Comparison of ENCODE assay signal across 14 cellular contexts in genomic region chr18:68316636-68317035, GRCh38.
DNase-seq lines count a peak whose midpoint lies in the region; ATAC-seq and TF ChIP-seq lines count a peak whose summit lies in the region.
"Had no signal": no experiment of that assay in that cellular context is flagged by ENCODE, and none has a peak within 500 bp of the region (broad histone marks: within the 10 kb centered on the region; RNA-seq: fewer than 3 reads in every experiment).

No MANE protein-coding gene starts in this region.

- DNase-seq in ELR (ENCODE audit: low read depth) (peak; percentile 69), PC-3 (no peak), epithelial cell of proximal tubule (ENCODE audit: low read depth) (no peak), renal cortical epithelial cell (ENCODE audit: low read depth) (peak; percentile 25), NCI-H1417 (lab: John Stamatoyannopoulos, UW) (no peak), MM.1S (no peak), NCI-H2107 (lab: John Stamatoyannopoulos, UW) (no peak)
- DNase-seq: activated T-cell treated with anti-CD3 and anti-CD28 coated beads, Interleukin-2, amount 50 U/mL, for 1 hour; central memory CD4-positive, alpha-beta T cell; gastrocnemius medialis; NCI-H1436 treated with DMSO at 0.1 percent for 48 hours; psoas muscle; RPMI8226; upper lobe of left lung had no signal

- H2AFZ ChIP-seq in PC-3 (ENCODE audit: low read length), result peak overlapping the region; percentile 5
- no peak overlapping the region for H2AFZ ChIP-seq in MM.1S (ENCODE audit: low read length)

- H3K27me3 ChIP-seq in PC-3 (ENCODE audit: low read length) (no peaks in the 10 kb centered on the region), MM.1S (replicated peaks; ENCODE audit: insufficient read depth, low read length) (no peaks in the 10 kb centered on the region)
- H3K27me3 ChIP-seq: gastrocnemius medialis, upper lobe of left lung had no signal

- H3K9me2 ChIP-seq in PC-3 (replicated peaks; ENCODE audit: low read length) (no peaks in the 10 kb centered on the region), MM.1S (replicated peaks; ENCODE audit: insufficient read depth, low read length) (no peaks in the 10 kb centered on the region)

- H3K9me3 ChIP-seq in PC-3 (ENCODE audit: low read length), result no peaks in the 10 kb centered on the region
- no peaks in the 10 kb centered on the region for H3K9me3 ChIP-seq in MM.1S (replicated peaks; ENCODE audit: insufficient read depth, low read length)
- H3K9me3 ChIP-seq: gastrocnemius medialis, psoas muscle, upper lobe of left lung had no signal

- H3K4me2 ChIP-seq in PC-3 (ENCODE audit: low read length) (peak overlapping the region; percentile 48), MM.1S (ENCODE audit: low read depth, low read length) (no peak overlapping the region)

- intact Hi-C loops in PC-3 (cut with micrococcal nuclease), result no loop called here

- no peaks in the 10 kb centered on the region for H3K4me1 ChIP-seq in PC-3 (ENCODE audit: insufficient read depth, low read length)
- no peaks in the 10 kb centered on the region for H3K4me1 ChIP-seq in MM.1S (ENCODE audit: low read length)
- H3K4me1 ChIP-seq: gastrocnemius medialis, psoas muscle, upper lobe of left lung had no signal

- CTCF ChIA-PET in PC-3 (lab: Charles Lee), result no interaction called here

- peak; percentile 31; the same call in 1 of the 2 replicates for ATAC-seq in PC-3
- ATAC-seq: gastrocnemius medialis, psoas muscle had no signal

- no peaks in the 10 kb centered on the region for H4K20me1 ChIP-seq in PC-3 (ENCODE audit: low read length)
- no peaks in the 10 kb centered on the region for H4K20me1 ChIP-seq in MM.1S (ENCODE audit: insufficient read depth, low read length)

- no peak overlapping the region for H3K9ac ChIP-seq in PC-3 (ENCODE audit: low read length)
- H3K9ac ChIP-seq in MM.1S (ENCODE audit: low read length), result no peak overlapping the region

- H3K79me2 ChIP-seq in PC-3 (ENCODE audit: low read length) (no peaks in the 10 kb centered on the region), MM.1S (ENCODE audit: low read length) (no peaks in the 10 kb centered on the region)

- no peak overlapping the region for H3K4me3 ChIP-seq in PC-3 (ENCODE audit: low read length)
- peak overlapping the region; percentile 29 for H3K4me3 ChIP-seq in epithelial cell of proximal tubule (ENCODE audit: low read depth, low read length)
- H3K4me3 ChIP-seq in MM.1S (ENCODE audit: low read length), result no peak overlapping the region
- H3K4me3 ChIP-seq: gastrocnemius medialis, psoas muscle, upper lobe of left lung had no signal

- TF ChIP-seq CTCF in PC-3 (conservative IDR thresholded peaks at IDR 0.05; ENCODE audit: low read depth, low read length), result no peak
- TF ChIP-seq CTCF in epithelial cell of proximal tubule (conservative IDR thresholded peaks at IDR 0.05; ENCODE audit: low read depth, low read length), result no peak
- no peak for TF ChIP-seq CTCF in MM.1S (IDR thresholded peaks at IDR 0.05; ENCODE audit: low read length)

- POLR2A ChIA-PET in PC-3 (lab: Charles Lee; ENCODE audit: unreplicated experiment), result interaction anchor here (0.6 to 0.7 kb wide), 2 partner anchors 53 to 612 kb away, joined by 3 to 4 read pairs; no protein-coding TSS in a partner anchor

- H3K36me3 ChIP-seq in PC-3 (ENCODE audit: low read depth, low read length) (no peaks in the 10 kb centered on the region), MM.1S (replicated peaks; ENCODE audit: insufficient read depth, low read length) (no peaks in the 10 kb centered on the region)
- H3K36me3 ChIP-seq: gastrocnemius medialis, upper lobe of left lung had no signal

- no peak overlapping the region for H3K27ac ChIP-seq in PC-3 (ENCODE audit: low read length)
- H3K27ac ChIP-seq in MM.1S (ENCODE audit: low read length), result no peak overlapping the region
- H3K27ac ChIP-seq: gastrocnemius medialis, psoas muscle, upper lobe of left lung had no signal

- BruUV-seq in PC-3 (replicated peaks; lab: Mats Ljungman, UMichigan), result no TSS peak

- no peaks in the 10 kb centered on the region for H3F3A ChIP-seq in PC-3 (ENCODE audit: low read length, unreplicated experiment)
- H3F3A ChIP-seq in MM.1S (ENCODE audit: insufficient read depth, low read length), result no peaks in the 10 kb centered on the region

Comparison
In these comparisons a context has a peak if more than half of its experiments do, and no peak if none do; other contexts are left out.
1. DNase-seq: peak in ELR (single experiment) and renal cortical epithelial cell (single experiment); none in PC-3 (single experiment), epithelial cell of proximal tubule (single experiment), NCI-H1417 (0 of 3), MM.1S (single experiment) and NCI-H2107 (single experiment).